2 cellular contexts compared by ENCODE assay signal in the genomic region with DNA sequence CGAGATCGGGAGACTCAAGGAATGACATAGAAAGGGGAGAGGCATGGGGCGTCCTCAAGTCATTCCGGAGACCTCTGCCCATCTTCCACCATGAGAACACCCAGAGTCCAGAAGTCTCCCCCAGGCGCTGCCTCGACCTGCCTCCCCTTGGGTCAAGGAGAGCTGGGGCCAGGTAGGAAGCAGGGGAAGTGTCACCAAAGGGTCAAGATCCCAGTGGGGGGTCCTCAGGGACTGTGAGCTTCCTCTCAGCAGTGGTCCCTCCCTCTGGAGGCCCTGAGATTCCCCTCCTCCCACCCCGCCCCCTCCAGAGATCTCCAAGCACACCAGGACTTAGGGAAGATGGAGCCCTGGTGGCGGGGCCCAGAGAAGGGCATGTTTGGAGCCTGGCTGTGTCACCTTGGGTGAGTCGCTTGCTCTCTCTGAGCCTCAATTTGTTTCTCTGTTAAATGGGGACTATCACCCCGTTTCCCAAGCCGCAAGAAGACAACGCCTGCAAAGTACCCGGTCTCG.
TF ChIP-seq lines count a peak whose summit lies in the region.

No MANE protein-coding gene starts in this region.

TF ChIP-seq in GM23338, 12 proteins besides CTCF, POLR2A, EP300 and RAD21 (continued from another document):
- TF ChIP-seq, protein P1, sequence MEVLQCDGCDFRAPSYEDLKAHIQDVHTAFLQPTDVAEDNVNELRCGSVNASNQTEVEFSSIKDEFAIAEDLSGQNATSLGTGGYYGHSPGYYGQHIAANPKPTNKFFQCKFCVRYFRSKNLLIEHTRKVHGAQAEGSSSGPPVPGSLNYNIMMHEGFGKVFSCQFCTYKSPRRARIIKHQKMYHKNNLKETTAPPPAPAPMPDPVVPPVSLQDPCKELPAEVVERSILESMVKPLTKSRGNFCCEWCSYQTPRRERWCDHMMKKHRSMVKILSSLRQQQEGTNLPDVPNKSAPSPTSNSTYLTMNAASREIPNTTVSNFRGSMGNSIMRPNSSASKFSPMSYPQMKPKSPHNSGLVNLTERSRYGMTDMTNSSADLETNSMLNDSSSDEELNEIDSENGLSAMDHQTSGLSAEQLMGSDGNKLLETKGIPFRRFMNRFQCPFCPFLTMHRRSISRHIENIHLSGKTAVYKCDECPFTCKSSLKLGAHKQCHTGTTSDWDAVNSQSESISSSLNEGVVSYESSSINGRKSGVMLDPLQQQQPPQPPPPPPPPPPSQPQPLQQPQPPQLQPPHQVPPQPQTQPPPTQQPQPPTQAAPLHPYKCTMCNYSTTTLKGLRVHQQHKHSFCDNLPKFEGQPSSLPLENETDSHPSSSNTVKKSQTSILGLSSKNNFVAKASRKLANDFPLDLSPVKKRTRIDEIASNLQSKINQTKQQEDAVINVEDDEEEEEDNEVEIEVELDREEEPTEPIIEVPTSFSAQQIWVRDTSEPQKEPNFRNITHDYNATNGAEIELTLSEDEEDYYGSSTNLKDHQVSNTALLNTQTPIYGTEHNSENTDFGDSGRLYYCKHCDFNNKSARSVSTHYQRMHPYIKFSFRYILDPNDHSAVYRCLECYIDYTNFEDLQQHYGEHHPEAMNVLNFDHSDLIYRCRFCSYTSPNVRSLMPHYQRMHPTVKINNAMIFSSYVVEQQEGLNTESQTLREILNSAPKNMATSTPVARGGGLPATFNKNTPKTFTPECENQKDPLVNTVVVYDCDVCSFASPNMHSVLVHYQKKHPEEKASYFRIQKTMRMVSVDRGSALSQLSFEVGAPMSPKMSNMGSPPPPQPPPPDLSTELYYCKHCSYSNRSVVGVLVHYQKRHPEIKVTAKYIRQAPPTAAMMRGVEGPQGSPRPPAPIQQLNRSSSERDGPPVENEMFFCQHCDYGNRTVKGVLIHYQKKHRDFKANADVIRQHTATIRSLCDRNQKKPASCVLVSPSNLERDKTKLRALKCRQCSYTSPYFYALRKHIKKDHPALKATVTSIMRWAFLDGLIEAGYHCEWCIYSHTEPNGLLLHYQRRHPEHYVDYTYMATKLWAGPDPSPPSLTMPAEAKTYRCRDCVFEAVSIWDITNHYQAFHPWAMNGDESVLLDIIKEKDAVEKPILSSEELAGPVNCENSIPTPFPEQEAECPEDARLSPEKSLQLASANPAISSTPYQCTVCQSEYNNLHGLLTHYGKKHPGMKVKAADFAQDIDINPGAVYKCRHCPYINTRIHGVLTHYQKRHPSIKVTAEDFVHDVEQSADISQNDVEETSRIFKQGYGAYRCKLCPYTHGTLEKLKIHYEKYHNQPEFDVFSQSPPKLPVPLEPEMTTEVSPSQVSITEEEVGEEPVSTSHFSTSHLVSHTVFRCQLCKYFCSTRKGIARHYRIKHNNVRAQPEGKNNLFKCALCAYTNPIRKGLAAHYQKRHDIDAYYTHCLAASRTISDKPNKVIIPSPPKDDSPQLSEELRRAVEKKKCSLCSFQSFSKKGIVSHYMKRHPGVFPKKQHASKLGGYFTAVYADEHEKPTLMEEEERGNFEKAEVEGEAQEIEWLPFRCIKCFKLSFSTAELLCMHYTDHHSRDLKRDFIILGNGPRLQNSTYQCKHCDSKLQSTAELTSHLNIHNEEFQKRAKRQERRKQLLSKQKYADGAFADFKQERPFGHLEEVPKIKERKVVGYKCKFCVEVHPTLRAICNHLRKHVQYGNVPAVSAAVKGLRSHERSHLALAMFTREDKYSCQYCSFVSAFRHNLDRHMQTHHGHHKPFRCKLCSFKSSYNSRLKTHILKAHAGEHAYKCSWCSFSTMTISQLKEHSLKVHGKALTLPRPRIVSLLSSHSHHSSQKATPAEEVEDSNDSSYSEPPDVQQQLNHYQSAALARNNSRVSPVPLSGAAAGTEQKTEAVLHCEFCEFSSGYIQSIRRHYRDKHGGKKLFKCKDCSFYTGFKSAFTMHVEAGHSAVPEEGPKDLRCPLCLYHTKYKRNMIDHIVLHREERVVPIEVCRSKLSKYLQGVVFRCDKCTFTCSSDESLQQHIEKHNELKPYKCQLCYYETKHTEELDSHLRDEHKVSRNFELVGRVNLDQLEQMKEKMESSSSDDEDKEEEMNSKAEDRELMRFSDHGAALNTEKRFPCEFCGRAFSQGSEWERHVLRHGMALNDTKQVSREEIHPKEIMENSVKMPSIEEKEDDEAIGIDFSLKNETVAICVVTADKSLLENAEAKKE (CRISPR knock-in tag; IDR thresholded peaks at IDR 0.05) = no peak
- no peak for TF ChIP-seq JUNB (IDR thresholded peaks at IDR 0.05; ENCODE audit: unreplicated experiment)
- no peak for TF ChIP-seq EZH2 (IDR thresholded peaks at IDR 0.05; ENCODE audit: low read depth, unreplicated experiment)
TF ChIP-seq in GM23338: peak in this region for 0.

TF ChIP-seq in SK-N-SH treated with all-trans-retinoic acid at 6 μM for 48 hours, 23 proteins besides CTCF, POLR2A, EP300 and RAD21 (continued from another document):
- TF ChIP-seq, protein P2, sequence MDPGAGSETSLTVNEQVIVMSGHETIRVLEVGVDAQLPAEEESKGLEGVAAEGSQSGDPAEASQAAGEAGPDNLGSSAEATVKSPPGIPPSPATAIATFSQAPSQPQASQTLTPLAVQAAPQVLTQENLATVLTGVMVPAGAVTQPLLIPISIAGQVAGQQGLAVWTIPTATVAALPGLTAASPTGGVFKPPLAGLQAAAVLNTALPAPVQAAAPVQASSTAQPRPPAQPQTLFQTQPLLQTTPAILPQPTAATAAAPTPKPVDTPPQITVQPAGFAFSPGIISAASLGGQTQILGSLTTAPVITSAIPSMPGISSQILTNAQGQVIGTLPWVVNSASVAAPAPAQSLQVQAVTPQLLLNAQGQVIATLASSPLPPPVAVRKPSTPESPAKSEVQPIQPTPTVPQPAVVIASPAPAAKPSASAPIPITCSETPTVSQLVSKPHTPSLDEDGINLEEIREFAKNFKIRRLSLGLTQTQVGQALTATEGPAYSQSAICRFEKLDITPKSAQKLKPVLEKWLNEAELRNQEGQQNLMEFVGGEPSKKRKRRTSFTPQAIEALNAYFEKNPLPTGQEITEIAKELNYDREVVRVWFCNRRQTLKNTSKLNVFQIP (CRISPR knock-in tag; IDR thresholded peaks at IDR 0.05; ENCODE audit: borderline replicate concordance, low read depth) = no peak
- TF ChIP-seq ZFP30 (CRISPR knock-in tag; IDR thresholded peaks at IDR 0.05) = no peak
